Comparison of ENCODE assay signal across 8 cellular contexts in genomic region chr1:116020668-116021272, GRCh38. TPM values are rescaled to one million over a fixed set of nuclear protein-coding genes. Genes with fewer than 3 reads are reported as not detected.
DNase-seq lines count a peak whose midpoint lies in the region; ATAC-seq and TF ChIP-seq lines count a peak whose summit lies in the region.

No MANE protein-coding gene starts in this region.

- no peaks in the 10 kb centered on the region for H4K20me1 ChIP-seq in osteoblast (ENCODE audit: insufficient read depth, low read length)

- H2AFZ ChIP-seq in osteoblast (ENCODE audit: low read length), result no peak overlapping the region

- H3K9me3 ChIP-seq in osteoblast (ENCODE audit: low read depth, low read length), result no peaks in the 10 kb centered on the region

- no peak overlapping the region for H3K4me2 ChIP-seq in osteoblast (ENCODE audit: insufficient read depth, low read length)

- H3K27me3 ChIP-seq in osteoblast (ENCODE audit: insufficient read depth, low read length), result no peaks in the 10 kb centered on the region

- ATAC-seq in GM19328 (IDR thresholded peaks at IDR 0.05; ENCODE audit: unreplicated experiment), result peak; percentile 79
- ATAC-seq in HG03460 (IDR thresholded peaks at IDR 0.05; ENCODE audit: unreplicated experiment), result peak; percentile 74

- H3K4me3 ChIP-seq in fibroblast of villous mesenchyme (ENCODE audit: low read depth, low read length) (no peak overlapping the region), osteoblast (ENCODE audit: insufficient read depth, low read length) (no peak overlapping the region)

- no peak overlapping the region for H3K27ac ChIP-seq in osteoblast (ENCODE audit: low read depth, low read length)

- no peaks in the 10 kb centered on the region for H3K4me1 ChIP-seq in osteoblast (ENCODE audit: insufficient read depth, low read length)

- no peaks in the 10 kb centered on the region for H3K36me3 ChIP-seq in osteoblast (ENCODE audit: insufficient read depth, low read length)

- TF ChIP-seq CTCF in fibroblast of villous mesenchyme (IDR thresholded peaks at IDR 0.05; ENCODE audit: insufficient read depth, low read depth, low read length) (peak; percentile 80), osteoblast (IDR thresholded peaks at IDR 0.05; ENCODE audit: extremely low read depth, low read depth, low read length) (peak; percentile 72)

- no peaks in the 10 kb centered on the region for H3K79me2 ChIP-seq in osteoblast (ENCODE audit: insufficient read depth, low read length)

- peak; percentile 29 for DNase-seq in COLO829 (ENCODE audit: low spot score)
- DNase-seq in NOMO-1 treated with DMSO at 0.1 percent for 48 hours (lab: John Stamatoyannopoulos, UW; ENCODE audit: unreplicated experiment), result peak; percentile 49
- peak; percentile 26 for DNase-seq in activated T-cell treated with anti-CD3 and anti-CD28 coated beads, Interleukin-2, amount 50 U/mL, for 1 hour
- DNase-seq in fibroblast of villous mesenchyme (ENCODE audit: low read depth), result peak; percentile 55
- peak; percentile 80 for DNase-seq in osteoblast (ENCODE audit: insufficient read length, low spot score, missing footprints)
- no peak for DNase-seq in DMS153 (lab: John Stamatoyannopoulos, UW)

RNA-seq across cellular contexts. Expression of gene SLC22A15, which starts 44.5 kb away (rescaled TPM):
- total RNA-seq in fibroblast of villous mesenchyme (7.8 and 9.3 TPM in 2 replicates), osteoblast (14.5 and 16.2 TPM in 2 replicates)
